In genomic region chr1:81583878-81584277, GRCh38 we compare ENCODE assay signal across 1 cellular context.
TF ChIP-seq lines count a peak whose summit lies in the region.

No MANE protein-coding gene starts in this region.

TF ChIP-seq in IMR-90, 13 proteins besides CTCF, POLR2A, EP300 and RAD21 (continued from another document):
- TF ChIP-seq USF2 (IDR thresholded peaks at IDR 0.05; ENCODE audit: low read depth, low read length) (no peak), BHLHE40 (IDR thresholded peaks at IDR 0.05; ENCODE audit: low read depth, low read length) (no peak), RFX5 (IDR thresholded peaks at IDR 0.05; ENCODE audit: low read depth, low read length) (no peak), NFE2L2 (IDR thresholded peaks at IDR 0.05; ENCODE audit: low read depth, low read length) (no peak), CHD1 (IDR thresholded peaks at IDR 0.05; ENCODE audit: low read depth, low read length) (no peak), MXI1 (IDR thresholded peaks at IDR 0.05; ENCODE audit: borderline replicate concordance, low read depth, low read length) (no peak), ELK1 (IDR thresholded peaks at IDR 0.05; ENCODE audit: borderline replicate concordance, low read depth, low read length) (no peak), SMC3 (IDR thresholded peaks at IDR 0.05; ENCODE audit: low read depth, low read length) (no peak), MAZ (IDR thresholded peaks at IDR 0.05; ENCODE audit: borderline replicate concordance, low read depth, low read length) (no peak), CEBPB (IDR thresholded peaks at IDR 0.05; ENCODE audit: low read depth, low read length) (no peak)
